In the genomic region with DNA sequence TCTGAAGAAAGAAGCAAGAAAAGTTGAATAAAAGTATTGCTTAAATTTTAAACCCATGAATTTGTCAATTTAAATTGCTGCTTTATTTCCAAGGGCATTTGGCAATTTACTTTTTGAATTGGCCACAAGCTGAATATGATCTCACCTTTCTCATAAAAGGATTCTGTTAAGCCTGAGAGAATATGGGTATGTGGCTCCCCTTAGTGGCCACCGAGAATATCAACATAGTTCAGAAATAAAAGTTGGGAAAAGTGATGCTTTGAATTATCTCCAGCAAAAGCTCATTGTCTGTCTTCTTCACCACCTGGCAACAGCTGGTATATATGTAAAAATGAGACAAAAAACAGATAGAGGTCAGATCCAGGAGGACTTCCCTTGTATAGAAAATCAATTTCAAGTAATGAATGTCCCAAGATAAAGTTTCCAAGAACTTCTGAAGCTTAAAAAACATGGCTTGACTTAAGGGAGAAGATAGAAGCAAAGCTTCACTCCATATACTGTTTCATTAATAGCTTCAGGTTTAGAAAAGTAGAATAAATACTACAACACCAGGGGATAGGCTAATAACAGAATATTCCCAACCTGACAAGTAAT, we compare ENCODE assay signal across 8 cellular contexts.
DNase-seq lines count a peak whose midpoint lies in the region; TF ChIP-seq lines count a peak whose summit lies in the region.

No MANE protein-coding gene starts in this region.

- DNase-seq in activated CD4-positive, alpha-beta T cell treated with anti-CD3 and anti-CD28 coated beads, Interleukin-2, amount 10 ng/mL, durations not matched to agents 7 days and 5 days, result peak; percentile 29
- no peak for DNase-seq in activated CD4-positive, alpha-beta T cell treated with anti-CD3 and anti-CD28 coated beads, Interleukin-2, amount 50 U/mL, for 1 hour
- DNase-seq in HAP-1 (ENCODE audit: low spot score in 2 of 2), result peak; percentile 44 to 60
- peak; percentile 42 for DNase-seq in NB4 (ENCODE audit: low read depth)
- peak; percentile 61 for DNase-seq in amniotic epithelial cell (ENCODE audit: low read depth)
- peak; percentile 45 for DNase-seq in kidney glomerular epithelial cell (lab: John Stamatoyannopoulos, UW)
- DNase-seq in NCI-H2029 treated with DMSO at 0.1 percent for 48 hours (lab: John Stamatoyannopoulos, UW), result no peak
- DNase-seq in NCI-H146 treated with DMSO at 0.1 percent for 48 hours (lab: John Stamatoyannopoulos, UW; ENCODE audit: unreplicated experiment), result no peak

- H3K9me3 ChIP-seq in HAP-1, result no peaks in the 10 kb centered on the region

- H3K4me3 ChIP-seq in HAP-1 (no peak overlapping the region), NB4 (ENCODE audit: low read depth, low read length) (no peak overlapping the region)

- H3K27me3 ChIP-seq in HAP-1 (ENCODE audit: low read depth), result peaks cover 19% of the 10 kb centered on the region

- in situ Hi-C loops in HAP-1 (cut with MboI; ENCODE audit: low sequenced_read_pairs), result no loop called here

- H3K36me3 Mint-ChIP-seq in activated CD4-positive, alpha-beta T cell treated with anti-CD3 and anti-CD28 coated beads, Interleukin-2, amount 10 ng/mL, durations not matched to agents 7 days and 5 days (ENCODE audit: low read depth), result no peaks in the 10 kb centered on the region

- POLR2A ChIA-PET in activated CD4-positive, alpha-beta T cell treated with anti-CD3 and anti-CD28 coated beads, Interleukin-2, amount 10 ng/mL, durations not matched to agents 7 days and 5 days (lab: Charles Lee), result no interaction called here

- TF ChIP-seq POLR2A in NB4 (IDR thresholded peaks at IDR 0.05; ENCODE audit: extremely low read depth, insufficient read length), result no peak

- no peaks in the 10 kb centered on the region for H3K36me3 ChIP-seq in HAP-1 (replicated peaks)

- no peaks in the 10 kb centered on the region for H3K4me1 ChIP-seq in HAP-1

- peak; percentile 43 for TF ChIP-seq CTCF in NB4 (IDR thresholded peaks at IDR 0.05; ENCODE audit: low read depth, low read length)

- no peaks in the 10 kb centered on the region for H3K4me1 Mint-ChIP-seq in activated CD4-positive, alpha-beta T cell treated with anti-CD3 and anti-CD28 coated beads, Interleukin-2, amount 10 ng/mL, durations not matched to agents 7 days and 5 days

- H3K27me3 Mint-ChIP-seq in activated CD4-positive, alpha-beta T cell treated with anti-CD3 and anti-CD28 coated beads, Interleukin-2, amount 10 ng/mL, durations not matched to agents 7 days and 5 days, result no peaks in the 10 kb centered on the region

- H3K4me3 Mint-ChIP-seq in activated CD4-positive, alpha-beta T cell treated with anti-CD3 and anti-CD28 coated beads, Interleukin-2, amount 10 ng/mL, durations not matched to agents 7 days and 5 days, result no peak overlapping the region

- no peaks in the 10 kb centered on the region for H3K9me3 Mint-ChIP-seq in activated CD4-positive, alpha-beta T cell treated with anti-CD3 and anti-CD28 coated beads, Interleukin-2, amount 10 ng/mL, durations not matched to agents 7 days and 5 days

- no peak overlapping the region for H3K27ac Mint-ChIP-seq in activated CD4-positive, alpha-beta T cell treated with anti-CD3 and anti-CD28 coated beads, Interleukin-2, amount 10 ng/mL, durations not matched to agents 7 days and 5 days

- CTCF ChIA-PET in activated CD4-positive, alpha-beta T cell treated with anti-CD3 and anti-CD28 coated beads, Interleukin-2, amount 10 ng/mL, durations not matched to agents 7 days and 5 days (lab: Charles Lee), result interaction anchor here (0.7 kb wide), 2 partner anchors 19 to 63 kb away, joined by 3 to 4 read pairs; no protein-coding TSS in a partner anchor

Comparison
In these comparisons a context has a peak if more than half of its experiments do, and no peak if none do; other contexts are left out.
1. DNase-seq: peak in activated CD4-positive, alpha-beta T cell treated with anti-CD3 and anti-CD28 coated beads, Interleukin-2, amount 10 ng/mL, durations not matched to agents 7 days and 5 days (single experiment), HAP-1 (2 of 2), NB4 (single experiment), amniotic epithelial cell (single experiment) and kidney glomerular epithelial cell (single experiment); none in activated CD4-positive, alpha-beta T cell treated with anti-CD3 and anti-CD28 coated beads, Interleukin-2, amount 50 U/mL, for 1 hour (single experiment), NCI-H2029 treated with DMSO at 0.1 percent for 48 hours (single experiment) and NCI-H146 treated with DMSO at 0.1 percent for 48 hours (single experiment).